ENCODE assay signal across 8 cellular contexts in genomic region chr19:40803857-40804782, GRCh38. TPM values are rescaled to one million over a fixed set of nuclear protein-coding genes. Genes with fewer than 3 reads are reported as not detected.
DNase-seq lines count a peak whose midpoint lies in the region; ATAC-seq, FAIRE-seq and TF ChIP-seq lines count a peak whose summit lies in the region.

No MANE protein-coding gene starts in this region.

- H3K4me1 ChIP-seq in muscle layer of colon (ENCODE audit: insufficient read depth, low read length), result peaks cover 72% of the 10 kb centered on the region

- H3K9ac ChIP-seq in muscle layer of colon (ENCODE audit: low read length), result peak overlapping the region; percentile 16

- TF ChIP-seq CTCF in bronchial epithelial cell (IDR thresholded peaks at IDR 0.05; ENCODE audit: insufficient read depth, low read length, severe bottlenecking), result no peak

- no peaks in the 10 kb centered on the region for H3K9me3 ChIP-seq in muscle layer of colon (ENCODE audit: low read length)

- H3K27ac ChIP-seq in muscle layer of colon (ENCODE audit: low read depth, low read length), result peak overlapping the region; percentile 45

- ATAC-seq in GM18502 (IDR thresholded peaks at IDR 0.05; ENCODE audit: poor library complexity, unreplicated experiment) (peak; percentile 38), HG02798 (IDR thresholded peaks at IDR 0.05; ENCODE audit: poor library complexity, unreplicated experiment) (no peak)

- no peak for DNase-seq in bronchial epithelial cell (ENCODE audit: low read depth)
- no peak for DNase-seq in AML-193 (lab: John Stamatoyannopoulos, UW)
- no peak for DNase-seq in 8988T
- no peak for DNase-seq in NCI-H2081 treated with DMSO at 0.1 percent for 48 hours (lab: John Stamatoyannopoulos, UW)

- peak; percentile 62 for FAIRE-seq in bronchial epithelial cell (lab: Jason Lieb, UNC)

- peaks cover 21% of the 10 kb centered on the region for H3K36me3 ChIP-seq in bronchial epithelial cell (ENCODE audit: control insufficient read depth, insufficient read depth, low read length)
- H3K36me3 ChIP-seq in muscle layer of colon (ENCODE audit: insufficient read depth, low read length), result peaks cover 36% of the 10 kb centered on the region

- H3K4me3 ChIP-seq in bronchial epithelial cell (ENCODE audit: low read depth, low read length), result no peak overlapping the region
- H3K4me3 ChIP-seq in muscle layer of colon (ENCODE audit: low read depth in 1 of 2, low read length in 2 of 2), result peak overlapping the region in 1 of 2 donors; percentile 8

- H3K27me3 ChIP-seq in bronchial epithelial cell (ENCODE audit: control insufficient read depth, insufficient read depth, low read length) (no peaks in the 10 kb centered on the region), muscle layer of colon (ENCODE audit: control insufficient read depth in 1 of 2, insufficient read depth in 2 of 2, low read length in 2 of 2) (no peaks in the 10 kb centered on the region)

- peak; percentile 24; the same call in 1 of the 2 replicates for TF ChIP-seq POLR2A in Raji (IDR thresholded peaks at IDR 0.05; ENCODE audit: insufficient read depth, low read depth, low read length)

RNA-seq across cellular contexts. Expression of gene EGLN2, which starts 5.1 kb away (rescaled TPM):
- total RNA-seq in bronchial epithelial cell, result 86.1 and 91.1 TPM in 2 replicates

RNA-seq across cellular contexts. Expression of gene RAB4B, which starts 26.1 kb away (rescaled TPM):
- 7.9 and 9.2 TPM in 2 replicates for total RNA-seq in bronchial epithelial cell

RNA-seq across cellular contexts. Expression of gene MIA, which starts 28.8 kb away (rescaled TPM):
- 0.26 and 1.6 TPM in 2 replicates for total RNA-seq in bronchial epithelial cell

RNA-seq across cellular contexts. Expression of gene CYP2A6, which starts 46.1 kb away (rescaled TPM):
- total RNA-seq in bronchial epithelial cell, result not detected in 2 replicates

RNA-seq across cellular contexts. Expression of gene SNRPA, which starts 53.1 kb away (rescaled TPM):
- total RNA-seq in bronchial epithelial cell, result 19.5 and 30.3 TPM in 2 replicates
